In genomic region chr2:25155401-25155800, GRCh38 we compare ENCODE assay signal across 24 cellular contexts. TPM values are rescaled to one million over a fixed set of nuclear protein-coding genes. Genes with fewer than 3 reads are reported as not detected.
"Had no signal": no experiment of that assay in that cellular context is flagged by ENCODE, and none has a peak within 500 bp of the region (broad histone marks: within the 10 kb centered on the region; RNA-seq: fewer than 3 reads in every experiment).

No MANE protein-coding gene starts in this region.

- H3K9ac ChIP-seq: KMS-11 had no signal

- H3K4me2 ChIP-seq: KMS-11 had no signal

- H3K27ac Mint-ChIP-seq: IgD-negative memory B cell had no signal

- H3K27me3 ChIP-seq: SJSA1 had no signal

- H3K4me1 ChIP-seq: SJSA1 had no signal

- H3K27ac ChIP-seq: HL-60, KMS-11, SJSA1, SK-N-MC had no signal

- H3K9me3 ChIP-seq: SJSA1 had no signal

- H3K4me3 ChIP-seq: K562, SJSA1, SK-N-MC had no signal

- H3K36me3 ChIP-seq: SJSA1 had no signal

- H3K27me3 Mint-ChIP-seq: IgD-negative memory B cell had no signal

- H3K9me3 Mint-ChIP-seq: IgD-negative memory B cell had no signal

- DNase-seq: Kasumi-1, MM.1S, NCI-H1092 treated with DMSO at 0.1 percent for 48 hours, NCI-H1436, NCI-H187, NCI-H2029, NCI-H2081 treated with DMSO at 0.1 percent for 48 hours, NCI-H2171, NCI-H226, NCI-H446, NCI-H510A, NCI-H524 treated with DMSO at 0.1 percent for 48 hours, NCI-H69, NCI-H774, Right ventricle myocardium superior, RPMI8226, SIG-M5 had no signal

- ATAC-seq: K562 had no signal

- H3K4me3 Mint-ChIP-seq: IgD-negative memory B cell had no signal

RNA-seq across cellular contexts. Expression of gene POMC, which starts 13.0 kb away (rescaled TPM):
- total RNA-seq: K562, M059J, SJSA1 had no signal
